Comparison of ENCODE assay signal across 14 cellular contexts in genomic region chr11:85948884-85949283, GRCh38.
DNase-seq lines count a peak whose midpoint lies in the region; ATAC-seq lines count a peak whose summit lies in the region.
"Had no signal": no experiment of that assay in that cellular context is flagged by ENCODE, and none has a peak within 500 bp of the region (broad histone marks: within the 10 kb centered on the region; RNA-seq: fewer than 3 reads in every experiment).

No MANE protein-coding gene starts in this region.

- H3K9ac ChIP-seq in adipocyte (ENCODE audit: low read length) = peak overlapping the region; percentile 79

- peak overlapping the region; percentile 98 for H3K27ac Mint-ChIP-seq in activated T-cell treated with anti-CD3 and anti-CD28 coated beads, Interleukin-2, amount 50 U/mL, for 24 hours

- peaks cover 46% of the 10 kb centered on the region for H3K4me1 ChIP-seq in adipocyte (ENCODE audit: control insufficient read depth, insufficient read depth, low read length)

- no peaks in the 10 kb centered on the region for H3K27me3 Mint-ChIP-seq in activated T-cell treated with anti-CD3 and anti-CD28 coated beads, Interleukin-2, amount 50 U/mL, for 24 hours

- peaks cover 44% of the 10 kb centered on the region for H3K9me3 Mint-ChIP-seq in activated T-cell treated with anti-CD3 and anti-CD28 coated beads, Interleukin-2, amount 50 U/mL, for 24 hours

- peaks cover 56% of the 10 kb centered on the region for H3K4me1 Mint-ChIP-seq in activated T-cell treated with anti-CD3 and anti-CD28 coated beads, Interleukin-2, amount 50 U/mL, for 24 hours (ENCODE audit: low read depth)

- H3K4me3 ChIP-seq in adipocyte (ENCODE audit: low read length) = no peak overlapping the region
- H3K4me3 ChIP-seq: left ventricle myocardium inferior had no signal

- no peaks in the 10 kb centered on the region for H3K27me3 ChIP-seq in adipocyte (replicated peaks; ENCODE audit: control insufficient read depth, insufficient read depth, low read length)

- peaks cover under 1% of the 10 kb centered on the region for H3K36me3 ChIP-seq in adipocyte (ENCODE audit: control insufficient read depth, insufficient read depth, low read length, severe bottlenecking)
- H3K36me3 ChIP-seq: left ventricle myocardium inferior had no signal

- no peaks in the 10 kb centered on the region for H3K9me3 ChIP-seq in adipocyte (ENCODE audit: control insufficient read depth, low read length)

- peak overlapping the region; percentile 64 for H3K4me3 Mint-ChIP-seq in activated T-cell treated with anti-CD3 and anti-CD28 coated beads, Interleukin-2, amount 50 U/mL, for 24 hours

- H3K36me3 Mint-ChIP-seq in activated T-cell treated with anti-CD3 and anti-CD28 coated beads, Interleukin-2, amount 50 U/mL, for 24 hours (ENCODE audit: low read depth) = peaks cover 48% of the 10 kb centered on the region

- ATAC-seq in HG02938 (IDR thresholded peaks at IDR 0.05; ENCODE audit: unreplicated experiment) (peak; percentile 33), GM18511 (IDR thresholded peaks at IDR 0.05; ENCODE audit: unreplicated experiment) (no peak)

- DNase-seq in activated T-cell treated with anti-CD3 and anti-CD28 coated beads, Interleukin-2, amount 50 U/mL, for 24 hours = no peak
- no peak for DNase-seq in activated T-cell treated with anti-CD3 and anti-CD28 coated beads, Interleukin-2, amount 50 U/mL, for 1 hour
- DNase-seq in adipocyte (ENCODE audit: low read depth) (no peak), superior temporal gyrus (ENCODE audit: extremely low spot score) (peak; percentile 9), dermis blood vessel endothelial cell (no peak), NOMO-1 (lab: John Stamatoyannopoulos, UW; ENCODE audit: unreplicated experiment in 2 of 2) (no peak)
- DNase-seq: activated gamma-delta T cell treated with Interleukin-2 at 50 U/mL for 16 hours, cortex of kidney, foreskin melanocyte, left ventricle myocardium inferior, MM.1S, WERI-Rb-1 had no signal
